ENCODE assay signal across 18 cellular contexts in genomic region chr2:134190807-134191203, GRCh38.
"Had no signal": no experiment of that assay in that cellular context is flagged by ENCODE, and none has a peak within 500 bp of the region (broad histone marks: within the 10 kb centered on the region; RNA-seq: fewer than 3 reads in every experiment).

No MANE protein-coding gene starts in this region.

- H3K27ac ChIP-seq: foreskin keratinocyte, hepatocyte, neural progenitor cell, tibial nerve had no signal

- H3K4me3 ChIP-seq: hepatocyte, neural progenitor cell, tibial nerve had no signal

- H3K9me3 ChIP-seq: tibial nerve had no signal

- H2AFZ ChIP-seq: hepatocyte, neural progenitor cell had no signal

- H3K36me3 ChIP-seq: neural progenitor cell, tibial nerve had no signal

- H3K4me2 ChIP-seq: hepatocyte, neural progenitor cell had no signal

- DNase-seq: activated CD4-positive, alpha-beta memory T cell treated with anti-CD3 and anti-CD28 coated beads, Interleukin-2, amount 10 ng/mL, durations not matched to agents 7 days and 5 days; activated CD4-positive, alpha-beta T cell treated with anti-CD3 and anti-CD28 coated beads, Interleukin-2, amount 10 ng/mL, durations not matched to agents 24 days and 14 days; activated effector memory CD4-positive, alpha-beta T cell treated with anti-CD3 and anti-CD28 coated beads, Interleukin-2, amount 50 U/mL, for 16 hours; activated naive CD4-positive, alpha-beta T cell treated with anti-CD3 and anti-CD28 coated beads, Interleukin-2, amount 10 ng/mL, durations not matched to agents 7 days and 5 days; activated T-cell treated with anti-CD3 and anti-CD28 coated beads, Interleukin-2, amount 50 U/mL, for 72 hours; dermis blood vessel endothelial cell; effector CD8-positive, alpha-beta T cell; erythroblast; foreskin keratinocyte; immature natural killer cell; naive thymus-derived CD4-positive, alpha-beta T cell; stimulated activated CD4-positive, alpha-beta T cell treated with anti-CD3 and anti-CD28 coated beads, Interleukin-4, amount 100 ng/mL, for 4 hours had no signal

- H3K4me3 Mint-ChIP-seq: activated CD4-positive, alpha-beta memory T cell treated with anti-CD3 and anti-CD28 coated beads, Interleukin-2, amount 10 ng/mL, durations not matched to agents 7 days and 5 days; activated CD4-positive, alpha-beta T cell treated with anti-CD3 and anti-CD28 coated beads, Interleukin-2, amount 10 ng/mL, durations not matched to agents 24 days and 14 days; activated naive CD4-positive, alpha-beta T cell treated with anti-CD3 and anti-CD28 coated beads, Interleukin-2, amount 10 ng/mL, durations not matched to agents 7 days and 5 days; activated T-cell treated with anti-CD3 and anti-CD28 coated beads, Interleukin-2, amount 50 U/mL, for 72 hours; immature natural killer cell; neural progenitor cell; stimulated activated naive CD8-positive, alpha-beta T cell treated with anti-CD3 and anti-CD28 coated beads, Interleukin-15, Interleukin-2, amounts not matched to agents 100 ng/mL and 50 ng/mL, for 24 hours had no signal

- H3K27me3 ChIP-seq: foreskin keratinocyte, hepatocyte, neural progenitor cell, tibial nerve had no signal

- H3K9ac ChIP-seq: neural progenitor cell had no signal

- H3K4me1 ChIP-seq: neural progenitor cell had no signal

- ATAC-seq: activated CD4-positive, CD25-positive, alpha-beta regulatory T cell treated with anti-CD3 and anti-CD28 coated beads, Interleukin-2, amount 50 U/mL, for 24 hours; activated T-cell treated with anti-CD3 and anti-CD28 coated beads, Interleukin-2, amount 50 U/mL, for 72 hours; foreskin keratinocyte; naive thymus-derived CD4-positive, alpha-beta T cell had no signal

- H3K27ac Mint-ChIP-seq: activated CD4-positive, alpha-beta memory T cell treated with anti-CD3 and anti-CD28 coated beads, Interleukin-2, amount 10 ng/mL, durations not matched to agents 7 days and 5 days; activated CD4-positive, alpha-beta T cell treated with anti-CD3 and anti-CD28 coated beads, Interleukin-2, amount 10 ng/mL, durations not matched to agents 24 days and 14 days; activated naive CD4-positive, alpha-beta T cell treated with anti-CD3 and anti-CD28 coated beads, Interleukin-2, amount 10 ng/mL, durations not matched to agents 7 days and 5 days; activated T-cell treated with anti-CD3 and anti-CD28 coated beads, Interleukin-2, amount 50 U/mL, for 72 hours; neural progenitor cell; stimulated activated naive CD8-positive, alpha-beta T cell treated with anti-CD3 and anti-CD28 coated beads, Interleukin-15, Interleukin-2, amounts not matched to agents 100 ng/mL and 50 ng/mL, for 24 hours had no signal

- H3K27me3 Mint-ChIP-seq: activated CD4-positive, alpha-beta memory T cell treated with anti-CD3 and anti-CD28 coated beads, Interleukin-2, amount 10 ng/mL, durations not matched to agents 7 days and 5 days; activated CD4-positive, alpha-beta T cell treated with anti-CD3 and anti-CD28 coated beads, Interleukin-2, amount 10 ng/mL, durations not matched to agents 24 days and 14 days; activated naive CD4-positive, alpha-beta T cell treated with anti-CD3 and anti-CD28 coated beads, Interleukin-2, amount 10 ng/mL, durations not matched to agents 7 days and 5 days; brain; naive thymus-derived CD4-positive, alpha-beta T cell; stimulated activated naive CD8-positive, alpha-beta T cell treated with anti-CD3 and anti-CD28 coated beads, Interleukin-15, Interleukin-2, amounts not matched to agents 100 ng/mL and 50 ng/mL, for 24 hours had no signal
